ENCODE assay signal across 8 cellular contexts in genomic region chr5:139394123-139394653, GRCh38. TPM values are rescaled to one million over a fixed set of nuclear protein-coding genes. Genes with fewer than 3 reads are reported as not detected.
DNase-seq lines count a peak whose midpoint lies in the region; ATAC-seq, FAIRE-seq and TF ChIP-seq lines count a peak whose summit lies in the region.

No MANE protein-coding gene starts in this region.

- no peaks in the 10 kb centered on the region for H3K27me3 ChIP-seq in psoas muscle (ENCODE audit: insufficient read depth in 3 of 3, low read length in 2 of 3)

- peak; percentile 50 to 63 (median 56) for ATAC-seq in psoas muscle
- ATAC-seq in HG03196 (IDR thresholded peaks at IDR 0.05; ENCODE audit: unreplicated experiment): no peak

- H3K27ac ChIP-seq in psoas muscle: peak overlapping the region; percentile 100

- peaks cover 0 to 10% of the 10 kb centered on the region in 2 donors for H3K36me3 ChIP-seq in psoas muscle (ENCODE audit: insufficient read depth in 1 of 2, low read depth in 1 of 2)

- intact Hi-C loops in psoas muscle (cut with DNase I): loop anchor here in 1 of 2 donors (5.0 kb wide), 1 partner anchor 52 kb away; the partner anchor contains the start of gene PAIP2

- TF ChIP-seq CTCF in GM20000 (IDR thresholded peaks at IDR 0.05; ENCODE audit: extremely low read depth, missing control alignments): peak; percentile 31
- peak; percentile 52 for TF ChIP-seq CTCF in psoas muscle (IDR thresholded peaks at IDR 0.05)
- no peak for TF ChIP-seq CTCF in D721Med (IDR thresholded peaks at IDR 0.05; ENCODE audit: insufficient read depth, missing control alignments)

- peak overlapping the region; percentile 93 for H3K4me3 ChIP-seq in psoas muscle

- no peaks in the 10 kb centered on the region for H3K9me3 ChIP-seq in psoas muscle

- no peak for FAIRE-seq in D721Med (lab: Jason Lieb, UNC)

- H3K4me1 ChIP-seq in psoas muscle: peaks cover 46% of the 10 kb centered on the region

- DNase-seq in AG20443 (ENCODE audit: low spot score) (peak; percentile 59), GM20000 (ENCODE audit: low spot score) (peak; percentile 75), activated T-helper 1 cell treated with Interleukin-2 at 50 U/mL for 16 hours (ENCODE audit: low read depth) (peak; percentile 45), germinal center (ENCODE audit: low spot score) (peak; percentile 75), psoas muscle (peak; percentile 81 to 92), D721Med (ENCODE audit: insufficient read length, low spot score) (no peak), NCI-H1436 (lab: John Stamatoyannopoulos, UW) (no peak)

- 0 to 1% (median 1%) methylated on average over 46 to 62 of the region's 62 CpGs for WGBS in psoas muscle, 3 donors

RNA-seq across cellular contexts. Expression of gene PROB1, which starts 0.7 kb away (rescaled TPM):
- 10 to 100 TPM; 42.3 to 86.7 (median 67.9) TPM for total RNA-seq in psoas muscle
- polyA plus RNA-seq in psoas muscle: 10 to 100 TPM; 15.2 to 31.3 (median 30.1) TPM

RNA-seq across cellular contexts. Expression of gene MZB1, which starts 4.5 kb away (rescaled TPM):
- 1 to 10 TPM in 2 of 4 donors, under 1 TPM in 2; 0.57 to 1.2 (median 0.84) TPM for total RNA-seq in psoas muscle
- polyA plus RNA-seq in psoas muscle: under 1 TPM; 0.03 to 0.25 (median 0.25) TPM

RNA-seq across cellular contexts. Expression of gene SPATA24, which starts 9.7 kb away (rescaled TPM):
- 10 to 100 TPM in 2 of 4 donors, 1 to 10 TPM in 2; 6.7 to 14.6 (median 10.6) TPM for total RNA-seq in psoas muscle
- 10 to 100 TPM; 11.2 to 18.8 (median 18.3) TPM for polyA plus RNA-seq in psoas muscle

RNA-seq across cellular contexts. Expression of gene SLC23A1, which starts 11.1 kb away (rescaled TPM):
- total RNA-seq in psoas muscle: not detected
- polyA plus RNA-seq in psoas muscle: under 1 TPM in 1 of 3 donors, not detected in 2; 0.03 TPM

RNA-seq across cellular contexts. Expression of gene DNAJC18, which starts 45.1 kb away (rescaled TPM):
- total RNA-seq in psoas muscle: 10 to 100 TPM in 2 of 4 donors, 1 to 10 TPM in 2; 9.0 to 10.7 (median 10.2) TPM
- polyA plus RNA-seq in psoas muscle: 10 to 100 TPM in 2 of 3 donors, 1 to 10 TPM in 1; 2.6 to 14.5 (median 13.7) TPM

Comparison
In these comparisons a context has a peak if more than half of its experiments do, and no peak if none do; other contexts are left out.
1. DNase-seq: peak in AG20443 (single experiment), GM20000 (single experiment), activated T-helper 1 cell treated with Interleukin-2 at 50 U/mL for 16 hours (single experiment), germinal center (single experiment) and psoas muscle (2 of 2); none in D721Med (single experiment) and NCI-H1436 (single experiment).